1 cellular context compared by ENCODE assay signal in the genomic region with DNA sequence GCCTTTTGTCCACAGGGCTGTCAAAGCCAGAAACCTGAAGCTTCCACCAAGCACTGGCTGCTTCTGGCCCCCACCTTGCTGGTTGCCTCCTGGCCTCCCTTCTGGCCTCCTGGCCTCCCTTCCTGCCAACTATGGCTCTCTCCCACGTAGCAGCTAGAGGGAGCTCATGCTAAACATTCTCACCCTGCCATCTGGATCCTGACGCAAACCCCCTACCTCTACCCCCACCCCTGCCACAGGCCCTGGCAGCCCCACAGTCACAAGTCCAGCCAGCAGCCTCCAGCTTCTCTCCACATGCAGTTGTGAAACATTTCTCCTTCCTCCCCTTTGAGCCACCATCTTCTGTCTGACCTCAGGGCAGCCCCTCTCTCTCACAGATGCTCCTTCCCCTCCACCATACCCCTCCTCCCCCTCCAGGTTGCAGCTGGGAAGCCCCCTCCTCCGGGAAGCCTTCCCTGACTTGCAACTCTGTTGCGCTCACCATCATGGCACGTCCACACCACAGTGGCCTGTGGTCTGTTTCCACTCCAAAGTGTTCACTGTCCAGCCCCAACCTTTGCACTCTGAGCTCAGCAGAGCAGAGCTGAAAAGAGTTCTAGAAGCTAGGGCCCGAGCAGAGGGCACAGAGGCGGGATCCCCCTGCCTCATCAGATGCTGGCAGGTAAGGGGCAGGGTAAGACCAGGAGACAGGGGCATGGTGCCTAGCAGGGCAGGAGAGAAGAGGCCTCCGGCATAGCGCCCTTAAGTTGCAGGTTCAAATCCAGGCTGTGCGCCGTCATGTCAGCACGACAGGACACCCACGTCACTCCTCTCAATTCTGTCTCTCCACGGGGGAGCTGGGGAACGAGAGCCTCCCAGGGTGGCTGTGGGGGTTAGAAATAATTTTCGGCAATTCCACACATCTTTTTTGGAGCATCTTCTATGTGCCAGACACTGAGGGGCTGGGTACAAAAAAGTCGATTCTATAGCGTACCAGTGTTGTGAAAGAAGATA.
TF ChIP-seq lines count a peak whose summit lies in the region.

No MANE protein-coding gene starts in this region.

TF ChIP-seq in HepG2, 621 proteins besides CTCF, POLR2A, EP300 and RAD21 (continues in another document):
- TF ChIP-seq, protein P1, sequence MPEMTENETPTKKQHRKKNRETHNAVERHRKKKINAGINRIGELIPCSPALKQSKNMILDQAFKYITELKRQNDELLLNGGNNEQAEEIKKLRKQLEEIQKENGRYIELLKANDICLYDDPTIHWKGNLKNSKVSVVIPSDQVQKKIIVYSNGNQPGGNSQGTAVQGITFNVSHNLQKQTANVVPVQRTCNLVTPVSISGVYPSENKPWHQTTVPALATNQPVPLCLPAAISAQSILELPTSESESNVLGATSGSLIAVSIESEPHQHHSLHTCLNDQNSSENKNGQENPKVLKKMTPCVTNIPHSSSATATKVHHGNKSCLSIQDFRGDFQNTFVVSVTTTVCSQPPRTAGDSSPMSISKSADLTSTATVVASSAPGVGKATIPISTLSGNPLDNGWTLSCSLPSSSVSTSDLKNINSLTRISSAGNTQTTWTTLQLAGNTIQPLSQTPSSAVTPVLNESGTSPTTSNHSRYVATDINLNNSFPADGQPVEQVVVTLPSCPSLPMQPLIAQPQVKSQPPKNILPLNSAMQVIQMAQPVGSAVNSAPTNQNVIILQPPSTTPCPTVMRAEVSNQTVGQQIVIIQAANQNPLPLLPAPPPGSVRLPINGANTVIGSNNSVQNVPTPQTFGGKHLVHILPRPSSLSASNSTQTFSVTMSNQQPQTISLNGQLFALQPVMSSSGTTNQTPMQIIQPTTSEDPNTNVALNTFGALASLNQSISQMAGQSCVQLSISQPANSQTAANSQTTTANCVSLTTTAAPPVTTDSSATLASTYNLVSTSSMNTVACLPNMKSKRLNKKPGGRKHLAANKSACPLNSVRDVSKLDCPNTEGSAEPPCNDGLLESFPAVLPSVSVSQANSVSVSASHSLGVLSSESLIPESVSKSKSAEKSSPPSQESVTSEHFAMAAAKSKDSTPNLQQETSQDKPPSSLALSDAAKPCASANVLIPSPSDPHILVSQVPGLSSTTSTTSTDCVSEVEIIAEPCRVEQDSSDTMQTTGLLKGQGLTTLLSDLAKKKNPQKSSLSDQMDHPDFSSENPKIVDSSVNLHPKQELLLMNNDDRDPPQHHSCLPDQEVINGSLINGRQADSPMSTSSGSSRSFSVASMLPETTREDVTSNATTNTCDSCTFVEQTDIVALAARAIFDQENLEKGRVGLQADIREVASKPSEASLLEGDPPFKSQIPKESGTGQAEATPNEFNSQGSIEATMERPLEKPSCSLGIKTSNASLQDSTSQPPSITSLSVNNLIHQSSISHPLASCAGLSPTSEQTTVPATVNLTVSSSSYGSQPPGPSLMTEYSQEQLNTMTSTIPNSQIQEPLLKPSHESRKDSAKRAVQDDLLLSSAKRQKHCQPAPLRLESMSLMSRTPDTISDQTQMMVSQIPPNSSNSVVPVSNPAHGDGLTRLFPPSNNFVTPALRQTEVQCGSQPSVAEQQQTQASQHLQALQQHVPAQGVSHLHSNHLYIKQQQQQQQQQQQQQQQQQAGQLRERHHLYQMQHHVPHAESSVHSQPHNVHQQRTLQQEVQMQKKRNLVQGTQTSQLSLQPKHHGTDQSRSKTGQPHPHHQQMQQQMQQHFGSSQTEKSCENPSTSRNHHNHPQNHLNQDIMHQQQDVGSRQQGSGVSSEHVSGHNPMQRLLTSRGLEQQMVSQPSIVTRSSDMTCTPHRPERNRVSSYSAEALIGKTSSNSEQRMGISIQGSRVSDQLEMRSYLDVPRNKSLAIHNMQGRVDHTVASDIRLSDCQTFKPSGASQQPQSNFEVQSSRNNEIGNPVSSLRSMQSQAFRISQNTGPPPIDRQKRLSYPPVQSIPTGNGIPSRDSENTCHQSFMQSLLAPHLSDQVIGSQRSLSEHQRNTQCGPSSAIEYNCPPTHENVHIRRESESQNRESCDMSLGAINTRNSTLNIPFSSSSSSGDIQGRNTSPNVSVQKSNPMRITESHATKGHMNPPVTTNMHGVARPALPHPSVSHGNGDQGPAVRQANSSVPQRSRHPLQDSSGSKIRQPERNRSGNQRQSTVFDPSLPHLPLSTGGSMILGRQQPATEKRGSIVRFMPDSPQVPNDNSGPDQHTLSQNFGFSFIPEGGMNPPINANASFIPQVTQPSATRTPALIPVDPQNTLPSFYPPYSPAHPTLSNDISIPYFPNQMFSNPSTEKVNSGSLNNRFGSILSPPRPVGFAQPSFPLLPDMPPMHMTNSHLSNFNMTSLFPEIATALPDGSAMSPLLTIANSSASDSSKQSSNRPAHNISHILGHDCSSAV (CRISPR knock-in tag; IDR thresholded peaks at IDR 0.05; ENCODE audit: borderline replicate concordance) = no peak
- no peak for TF ChIP-seq CREM (IDR thresholded peaks at IDR 0.05)
- no peak for TF ChIP-seq CREM (CRISPR knock-in tag; IDR thresholded peaks at IDR 0.05)
- no peak for TF ChIP-seq ZNF234 (CRISPR knock-in tag; conservative IDR thresholded peaks at IDR 0.05)
- TF ChIP-seq KMT2B (CRISPR knock-in tag; IDR thresholded peaks at IDR 0.05) = no peak
- TF ChIP-seq ZNF674 (CRISPR knock-in tag; IDR thresholded peaks at IDR 0.05; ENCODE audit: low read depth) = no peak
- TF ChIP-seq ZGPAT (CRISPR knock-in tag; IDR thresholded peaks at IDR 0.05) = no peak
- peak; percentile 33 for TF ChIP-seq STAG1 (CRISPR knock-in tag; IDR thresholded peaks at IDR 0.05)
- no peak for TF ChIP-seq HOXA7 (CRISPR knock-in tag; IDR thresholded peaks at IDR 0.05)
- TF ChIP-seq GLMP (CRISPR knock-in tag; IDR thresholded peaks at IDR 0.05; ENCODE audit: borderline replicate concordance) = no peak
- no peak for TF ChIP-seq SNAI1 (CRISPR knock-in tag; IDR thresholded peaks at IDR 0.05; ENCODE audit: borderline replicate concordance)
- TF ChIP-seq, protein P2, sequence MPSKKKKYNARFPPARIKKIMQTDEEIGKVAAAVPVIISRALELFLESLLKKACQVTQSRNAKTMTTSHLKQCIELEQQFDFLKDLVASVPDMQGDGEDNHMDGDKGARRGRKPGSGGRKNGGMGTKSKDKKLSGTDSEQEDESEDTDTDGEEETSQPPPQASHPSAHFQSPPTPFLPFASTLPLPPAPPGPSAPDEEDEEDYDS (CRISPR knock-in tag; IDR thresholded peaks at IDR 0.05) = no peak
- 0 out of 2 replicates have a peak, but pooled peaks have one; percentile 14 for TF ChIP-seq ZMYM2 (CRISPR knock-in tag; IDR thresholded peaks at IDR 0.05)
- no peak for TF ChIP-seq ATF5 (CRISPR knock-in tag; IDR thresholded peaks at IDR 0.05; ENCODE audit: low read depth)
- TF ChIP-seq ZNF792 (CRISPR knock-in tag; IDR thresholded peaks at IDR 0.05) = no peak
- no peak for TF ChIP-seq ZNF441 (CRISPR knock-in tag; IDR thresholded peaks at IDR 0.05; ENCODE audit: borderline replicate concordance)
- TF ChIP-seq HDAC1 (CRISPR knock-in tag; IDR thresholded peaks at IDR 0.05) = peak; percentile 28; the same call in 1 of the 2 replicates
- TF ChIP-seq ZBTB2 (CRISPR knock-in tag; IDR thresholded peaks at IDR 0.05; ENCODE audit: low read depth) = no peak
- no peak for TF ChIP-seq RARA (CRISPR knock-in tag; IDR thresholded peaks at IDR 0.05)
- TF ChIP-seq ZFP36 (IDR thresholded peaks at IDR 0.05; ENCODE audit: borderline replicate concordance, low read depth, low read length, partially characterized antibody) = peak; percentile 89
- no peak for TF ChIP-seq TOPORS (CRISPR knock-in tag; IDR thresholded peaks at IDR 0.05)
- no peak for TF ChIP-seq ZFAT (CRISPR knock-in tag; conservative IDR thresholded peaks at IDR 0.05)
- TF ChIP-seq, protein P3, sequence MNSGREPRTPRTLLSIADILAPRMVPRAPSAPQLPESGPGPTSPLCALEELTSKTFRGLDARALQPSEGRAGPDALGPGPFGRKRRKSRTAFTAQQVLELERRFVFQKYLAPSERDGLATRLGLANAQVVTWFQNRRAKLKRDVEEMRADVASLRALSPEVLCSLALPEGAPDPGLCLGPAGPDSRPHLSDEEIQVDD (CRISPR knock-in tag; IDR thresholded peaks at IDR 0.05; ENCODE audit: borderline replicate concordance) = no peak
- no peak for TF ChIP-seq ZC3H4 (CRISPR knock-in tag; IDR thresholded peaks at IDR 0.05; ENCODE audit: borderline replicate concordance)
- TF ChIP-seq ZEB1 (IDR thresholded peaks at IDR 0.05; ENCODE audit: insufficient replicate concordance, low read depth) = no peak
- 0 out of 2 replicates have a peak, but pooled peaks have one; percentile 16 for TF ChIP-seq ZFX (CRISPR knock-in tag; IDR thresholded peaks at IDR 0.05; ENCODE audit: low read depth)
- TF ChIP-seq AKAP8 (CRISPR knock-in tag; IDR thresholded peaks at IDR 0.05) = no peak
- no peak for TF ChIP-seq SOX6 (IDR thresholded peaks at IDR 0.05)
- no peak for TF ChIP-seq SOX6 (CRISPR knock-in tag; IDR thresholded peaks at IDR 0.05)
- no peak for TF ChIP-seq E2F1 (CRISPR knock-in tag; IDR thresholded peaks at IDR 0.05)
- TF ChIP-seq, protein P4, sequence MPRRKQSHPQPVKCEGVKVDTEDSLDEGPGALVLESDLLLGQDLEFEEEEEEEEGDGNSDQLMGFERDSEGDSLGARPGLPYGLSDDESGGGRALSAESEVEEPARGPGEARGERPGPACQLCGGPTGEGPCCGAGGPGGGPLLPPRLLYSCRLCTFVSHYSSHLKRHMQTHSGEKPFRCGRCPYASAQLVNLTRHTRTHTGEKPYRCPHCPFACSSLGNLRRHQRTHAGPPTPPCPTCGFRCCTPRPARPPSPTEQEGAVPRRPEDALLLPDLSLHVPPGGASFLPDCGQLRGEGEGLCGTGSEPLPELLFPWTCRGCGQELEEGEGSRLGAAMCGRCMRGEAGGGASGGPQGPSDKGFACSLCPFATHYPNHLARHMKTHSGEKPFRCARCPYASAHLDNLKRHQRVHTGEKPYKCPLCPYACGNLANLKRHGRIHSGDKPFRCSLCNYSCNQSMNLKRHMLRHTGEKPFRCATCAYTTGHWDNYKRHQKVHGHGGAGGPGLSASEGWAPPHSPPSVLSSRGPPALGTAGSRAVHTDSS (CRISPR knock-in tag; conservative IDR thresholded peaks at IDR 0.05) = no peak
- no peak for TF ChIP-seq NFE2L1 (CRISPR knock-in tag; IDR thresholded peaks at IDR 0.05; ENCODE audit: borderline replicate concordance)
- no peak for TF ChIP-seq PREB (CRISPR knock-in tag; IDR thresholded peaks at IDR 0.05)
- TF ChIP-seq ZMYM3 (CRISPR knock-in tag; IDR thresholded peaks at IDR 0.05) = peak; percentile 88
- TF ChIP-seq FUBP1 (CRISPR knock-in tag; IDR thresholded peaks at IDR 0.05; ENCODE audit: borderline replicate concordance) = no peak
